Comparison of ENCODE assay signal across 14 cellular contexts in the genomic region with DNA sequence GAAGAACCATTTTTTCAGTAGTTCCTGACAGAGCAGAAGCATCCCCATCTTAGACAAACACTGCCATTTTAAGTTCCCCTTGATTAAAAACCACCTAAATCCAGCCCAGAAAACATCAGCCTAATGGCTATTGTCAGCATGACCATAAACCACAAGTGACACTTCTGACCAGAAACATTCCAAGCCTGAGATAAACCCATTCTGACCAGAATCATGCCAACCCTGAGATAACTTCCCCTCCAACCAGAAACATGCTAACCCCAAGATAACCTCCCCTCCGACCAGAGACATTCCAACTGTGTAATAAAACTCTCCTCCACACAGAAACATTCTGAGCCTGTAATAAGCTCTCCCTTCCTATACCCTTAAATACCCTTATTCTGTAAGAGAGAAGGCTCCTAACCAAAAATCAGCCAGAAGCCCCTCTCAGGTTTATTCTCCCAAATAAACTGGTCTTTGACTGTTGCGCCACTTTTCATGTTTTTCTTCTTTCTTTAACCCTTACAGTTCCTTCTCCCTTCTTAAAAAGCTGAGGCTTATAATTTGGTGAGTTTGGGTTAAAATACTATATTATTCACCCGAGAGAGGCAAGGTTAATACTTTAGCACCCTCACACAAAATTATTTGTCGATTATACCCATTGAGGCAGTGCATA.
A peak's percentile ranks its signal among the peaks of the same experiment; 100 is the strongest.
DNase-seq lines count a peak whose midpoint lies in the region; ATAC-seq, FAIRE-seq and TF ChIP-seq lines count a peak whose summit lies in the region.
"Had no signal": no experiment of that assay in that cellular context is flagged by ENCODE, and none has a peak within 500 bp of the region (broad histone marks: within the 10 kb centered on the region; RNA-seq: fewer than 3 reads in every experiment).

No MANE protein-coding gene starts in this region.

- H2BK12ac ChIP-seq in mesenchymal stem cell (ENCODE audit: low read length in 2 of 2) = peak overlapping the region in 1 of 2 experiments; percentile 39

- no peak overlapping the region for H2BK15ac ChIP-seq in mesenchymal stem cell (ENCODE audit: low read depth, poor library complexity, severe bottlenecking)

- no peak overlapping the region for H3K4ac ChIP-seq in mesenchymal stem cell (ENCODE audit: low read depth in 1 of 2, low read length in 2 of 2)

- intact Hi-C loops in K562 (cut with micrococcal nuclease) = no loop called here

- H3K36me3 ChIP-seq in K562 (ENCODE audit: control insufficient read depth, insufficient read depth, low read length) (no peaks in the 10 kb centered on the region), mesenchymal stem cell (ENCODE audit: control insufficient read depth in 1 of 2, insufficient read depth in 2 of 2, low read depth in 1 of 2, low read length in 2 of 2) (no peaks in the 10 kb centered on the region)
- H3K36me3 ChIP-seq in effector memory CD4-positive, alpha-beta T cell (ENCODE audit: control insufficient read depth, insufficient read depth, low read length) = no peaks in the 10 kb centered on the region

- TF ChIP-seq CTCF in K562 (IDR thresholded peaks at IDR 0.05 in 2 of 3, conservative IDR thresholded peaks at IDR 0.05 in 1 of 3; ENCODE audit: insufficient read depth in 2 of 3, low read depth in 1 of 3, low read length in 3 of 3) = no peak

- no peaks in the 10 kb centered on the region for H3K4me1 ChIP-seq in K562 (replicated peaks in 1 of 2; ENCODE audit: control insufficient read depth in 2 of 2, insufficient read depth in 2 of 2, low read length in 2 of 2)
- H3K4me1 ChIP-seq in mesenchymal stem cell (ENCODE audit: control insufficient read depth, insufficient read depth, low read depth, low read length) = no peaks in the 10 kb centered on the region
- no peaks in the 10 kb centered on the region for H3K4me1 ChIP-seq in effector memory CD4-positive, alpha-beta T cell (ENCODE audit: control insufficient read depth, insufficient read depth, low read length, poor library complexity, severe bottlenecking)

- DNase-seq in EH (ENCODE audit: low read depth) = peak; percentile 20
- peak; percentile 73 for DNase-seq in RCC 7860 (ENCODE audit: low spot score)
- DNase-seq in K562 (ENCODE audit: extremely low read depth in 1 of 4, low spot score in 3 of 4) = no peak
- peak; percentile 16 for DNase-seq in mesenchymal stem cell
- DNase-seq in effector memory CD4-positive, alpha-beta T cell = no peak
- DNase-seq in NCI-H2029 treated with DMSO at 0.1 percent for 48 hours (lab: John Stamatoyannopoulos, UW) = no peak
- DNase-seq: AML-193, HCEC 1CT, NCI-H1930, NCI-H2171 treated with DMSO at 0.1 percent for 48 hours, NCI-H510A, SIG-M5 had no signal

- H3K9ac ChIP-seq in K562 (ENCODE audit: insufficient read depth in 1 of 2, low read depth in 2 of 2, low read length in 2 of 2) (no peak overlapping the region), mesenchymal stem cell (ENCODE audit: low read length) (no peak overlapping the region)

- no peak overlapping the region for H4K91ac ChIP-seq in mesenchymal stem cell (ENCODE audit: low read length)

- H3K79me1 ChIP-seq in mesenchymal stem cell (replicated peaks; ENCODE audit: low read length, poor library complexity, severe bottlenecking) = no peaks in the 10 kb centered on the region

- H2BK5ac ChIP-seq in mesenchymal stem cell (ENCODE audit: low read depth, low read length, poor library complexity, severe bottlenecking) = no peak overlapping the region

- H3K9me1 ChIP-seq in K562 (ENCODE audit: control insufficient read depth, insufficient read depth, low read length) = no peaks in the 10 kb centered on the region

- BruUV-seq in K562 (replicated peaks; lab: Mats Ljungman, UMichigan) = no TSS peak

- H4K20me1 ChIP-seq in K562 (replicated peaks; ENCODE audit: control insufficient read depth, insufficient read depth, low read length) = no peaks in the 10 kb centered on the region

- WGBS in K562 (ENCODE audit: insufficient coverage, low coverage, missing lambda C conversion rate) = 11% methylated on average over 4 of the region's 4 CpGs
- WGBS in mesenchymal stem cell = 67% methylated on average over 3 of the region's 4 CpGs

- in situ Hi-C loops in K562 (cut with MboI) = no loop called here

- no peak overlapping the region for H4K8ac ChIP-seq in mesenchymal stem cell (ENCODE audit: low read length)

- H3K23ac ChIP-seq in mesenchymal stem cell (ENCODE audit: low read length in 2 of 2) = no peak overlapping the region

- no peaks in the 10 kb centered on the region for H3K27me3 ChIP-seq in K562 (ENCODE audit: control insufficient read depth in 2 of 2, insufficient read depth in 2 of 2, low read length in 2 of 2)
- H3K27me3 ChIP-seq in mesenchymal stem cell (ENCODE audit: control insufficient read depth in 1 of 2, insufficient read depth in 1 of 2, low read length in 2 of 2) = no peaks in the 10 kb centered on the region
- no peaks in the 10 kb centered on the region for H3K27me3 ChIP-seq in effector memory CD4-positive, alpha-beta T cell (replicated peaks; ENCODE audit: control insufficient read depth, insufficient read depth, low read length, poor library complexity, severe bottlenecking)

- H3K14ac ChIP-seq in mesenchymal stem cell (ENCODE audit: low read length in 2 of 2) = no peak overlapping the region

- H3K9me3 ChIP-seq in K562 (replicated peaks; ENCODE audit: control insufficient read depth, insufficient read depth, low read depth, low read length) (no peaks in the 10 kb centered on the region), mesenchymal stem cell (ENCODE audit: control insufficient read depth, low read length) (peaks cover 10% of the 10 kb centered on the region)
- no peaks in the 10 kb centered on the region for H3K9me3 ChIP-seq in effector memory CD4-positive, alpha-beta T cell (ENCODE audit: control insufficient read depth, low read length)

- TF ChIP-seq RAD21 in K562 (CRISPR knock-in tag; conservative IDR thresholded peaks at IDR 0.05 in 1 of 2, IDR thresholded peaks at IDR 0.05 in 1 of 2) = no peak

- no peak overlapping the region for H3K4me3 ChIP-seq in K562
- no peak overlapping the region for H3K4me3 ChIP-seq in mesenchymal stem cell (ENCODE audit: insufficient read depth in 1 of 2, low read depth in 1 of 2, low read length in 2 of 2)
- no peak overlapping the region for H3K4me3 ChIP-seq in effector memory CD4-positive, alpha-beta T cell (ENCODE audit: insufficient read depth, low read depth, low read length, poor library complexity, severe bottlenecking)

- TF ChIP-seq EP300 in K562 (IDR thresholded peaks at IDR 0.05; ENCODE audit: low read length) = no peak

- CTCF ChIA-PET in K562 (lab: Yijun Ruan, JAX; ENCODE audit: low intra/inter-chr PET ratio) = no interaction called here

- TF ChIP-seq POLR2A in K562 (conservative IDR thresholded peaks at IDR 0.05) = no peak

- FAIRE-seq in RCC 7860 (lab: Jason Lieb, UNC) = peak; percentile 94
- FAIRE-seq in K562 (lab: Jason Lieb, UNC) = no peak
- FAIRE-seq: G401.6 had no signal

- H3K27ac ChIP-seq in K562 (ENCODE audit: extremely low read depth, low read depth, low read length) = no peak overlapping the region
- H3K27ac ChIP-seq in mesenchymal stem cell (ENCODE audit: low read length, poor library complexity, severe bottlenecking) = no peak overlapping the region
- H3K27ac ChIP-seq in effector memory CD4-positive, alpha-beta T cell (ENCODE audit: insufficient read depth, low read length, poor library complexity, severe bottlenecking) = no peak overlapping the region

- POLR2A ChIA-PET in K562 (lab: Yijun Ruan, JAX) = no interaction called here

- no peak overlapping the region for H2AK5ac ChIP-seq in mesenchymal stem cell (ENCODE audit: low read length, severe bottlenecking)

- no peaks in the 10 kb centered on the region for H3K79me2 ChIP-seq in K562 (ENCODE audit: control insufficient read depth, insufficient read depth, low read length)

- H3K4me2 ChIP-seq in K562 (ENCODE audit: insufficient read depth, low read length) (no peak overlapping the region), mesenchymal stem cell (ENCODE audit: low read length, poor library complexity, severe bottlenecking) (no peak overlapping the region)

- H3K18ac ChIP-seq in mesenchymal stem cell (ENCODE audit: low read depth in 1 of 2, low read length in 2 of 2) = peak overlapping the region in 1 of 2 experiments; percentile 75

- no peak overlapping the region for H2AFZ ChIP-seq in K562 (ENCODE audit: low read depth, low read length)
- H2AFZ ChIP-seq in mesenchymal stem cell (ENCODE audit: low read depth, low read length) = no peak overlapping the region

- ATAC-seq in K562 (no peak), HG03521 (IDR thresholded peaks at IDR 0.05; ENCODE audit: unreplicated experiment) (no peak)

- H2BK120ac ChIP-seq in mesenchymal stem cell (ENCODE audit: low read depth, low read length) = no peak overlapping the region

TF ChIP-seq in K562, 482 proteins besides CTCF, POLR2A, EP300 and RAD21:
- peak; percentile 47; the same call in 1 of the 2 replicates for TF ChIP-seq TEAD4 (IDR thresholded peaks at IDR 0.05; ENCODE audit: low read length)
- TF ChIP-seq TEAD4 (CRISPR knock-in tag; IDR thresholded peaks at IDR 0.05; ENCODE audit: borderline replicate concordance) = no peak
- TF ChIP-seq MEIS2 (IDR thresholded peaks at IDR 0.05; ENCODE audit: partially characterized antibody) = peak; percentile 29
- TF ChIP-seq HLTF (IDR thresholded peaks at IDR 0.05) = peak; percentile 86; the same call in 1 of the 2 replicates
- peak; percentile 21 to 28; a peak in 2 of 4 replicates for TF ChIP-seq KDM1A (IDR thresholded peaks at IDR 0.05)
- peak in 1 of 2 experiments; percentile 35; a peak in 1 of 4 replicates for TF ChIP-seq TEAD1 (CRISPR knock-in tag; IDR thresholded peaks at IDR 0.05)
- peak; percentile 54 for TF ChIP-seq CBFA2T3 (IDR thresholded peaks at IDR 0.05)
- TF ChIP-seq MAFG (tag; conservative IDR thresholded peaks at IDR 0.05) = no peak
- TF ChIP-seq ATF7 (IDR thresholded peaks at IDR 0.05) = no peak
- 0 out of 2 replicates have a peak, but pooled peaks have one; percentile 5 for TF ChIP-seq CBFA2T2 (conservative IDR thresholded peaks at IDR 0.05)
TF ChIP-seq in K562: peak in this region for 7.

Comparison
In these comparisons a context has a peak if more than half of its experiments do, and no peak if none do; other contexts are left out.
1. DNase-seq: peak in EH (single experiment), RCC 7860 (single experiment) and mesenchymal stem cell (single experiment); none in K562 (0 of 4), effector memory CD4-positive, alpha-beta T cell (0 of 3) and NCI-H2029 treated with DMSO at 0.1 percent for 48 hours (single experiment).